ENCODE assay signal across 8 cellular contexts in the genomic region with DNA sequence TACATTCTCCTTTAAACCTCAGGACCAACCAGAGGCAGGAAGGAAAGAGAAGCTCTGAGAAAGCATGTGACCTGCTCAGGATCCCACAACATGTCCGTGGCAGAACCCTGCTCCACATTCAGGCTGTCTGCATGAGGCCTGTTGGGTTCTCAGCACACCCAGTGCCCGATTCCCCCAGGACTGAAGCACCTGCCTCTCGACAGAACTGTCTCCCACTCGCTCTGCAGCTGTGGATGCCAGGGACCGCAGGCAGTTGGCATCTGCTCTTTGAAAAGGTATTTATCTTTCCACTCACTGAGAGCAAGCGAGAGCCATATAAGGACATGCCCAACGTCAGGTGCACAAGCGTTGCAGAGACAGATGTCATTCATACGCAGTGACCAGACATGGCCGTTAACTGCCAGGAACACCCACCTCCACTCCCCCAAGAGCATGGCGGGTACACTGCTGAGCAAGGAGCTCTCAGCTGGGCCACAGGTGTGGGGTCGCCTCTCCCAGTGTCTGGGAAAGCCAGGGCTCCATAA. TPM values are rescaled to one million over a fixed set of nuclear protein-coding genes. Genes with fewer than 3 reads are reported as not detected.
DNase-seq lines count a peak whose midpoint lies in the region; ATAC-seq and TF ChIP-seq lines count a peak whose summit lies in the region.

No MANE protein-coding gene starts in this region.

- H4K8ac ChIP-seq in trophoblast cell (ENCODE audit: low read depth, low read length) = no peak overlapping the region

- no peak overlapping the region for H2AK5ac ChIP-seq in trophoblast cell (ENCODE audit: low read length)

- H3K9ac ChIP-seq in adipocyte (ENCODE audit: low read length) (peak overlapping the region; percentile 46), trophoblast cell (ENCODE audit: low read length) (no peak overlapping the region)

- peak overlapping the region; percentile 16 for H4K91ac ChIP-seq in trophoblast cell (ENCODE audit: low read depth, low read length)

- no peaks in the 10 kb centered on the region for H3K9me3 ChIP-seq in adipocyte (ENCODE audit: control insufficient read depth, low read length)
- H3K9me3 ChIP-seq in trophoblast cell (ENCODE audit: insufficient read depth, low read depth, low read length) = no peaks in the 10 kb centered on the region

- peak overlapping the region; percentile 9 for H2BK120ac ChIP-seq in trophoblast cell (ENCODE audit: insufficient read depth, low read length, poor library complexity)

- H2BK12ac ChIP-seq in trophoblast cell (ENCODE audit: low read length) = no peak overlapping the region

- H2BK5ac ChIP-seq in trophoblast cell (ENCODE audit: low read depth, low read length, poor library complexity) = no peak overlapping the region

- peaks cover 1% of the 10 kb centered on the region for H3K79me2 ChIP-seq in trophoblast cell (ENCODE audit: control insufficient read depth, insufficient read depth, low read length, poor library complexity)

- H3K4ac ChIP-seq in trophoblast cell (ENCODE audit: low read depth, low read length) = no peak overlapping the region

- no peak for TF ChIP-seq CTCF in GM20000 (IDR thresholded peaks at IDR 0.05; ENCODE audit: extremely low read depth, missing control alignments)

- no peak overlapping the region for H3K4me2 ChIP-seq in trophoblast cell (ENCODE audit: low read length)

- no peak overlapping the region for H4K12ac ChIP-seq in trophoblast cell (ENCODE audit: low read depth, low read length)

- peak overlapping the region; percentile 5 for H3K18ac ChIP-seq in trophoblast cell (ENCODE audit: low read length)

- no peak overlapping the region for H2AFZ ChIP-seq in trophoblast cell (ENCODE audit: insufficient read depth, low read length, poor library complexity)

- no peak for ATAC-seq in HG03432 (IDR thresholded peaks at IDR 0.05; ENCODE audit: unreplicated experiment)

- peaks cover 12% of the 10 kb centered on the region for H3K79me1 ChIP-seq in trophoblast cell (ENCODE audit: low read length)

- no peaks in the 10 kb centered on the region for H3K27me3 ChIP-seq in adipocyte (replicated peaks; ENCODE audit: control insufficient read depth, insufficient read depth, low read length)
- H3K27me3 ChIP-seq in trophoblast cell (ENCODE audit: insufficient read depth, low read length) = no peaks in the 10 kb centered on the region

- H3K36me3 ChIP-seq in adipocyte (ENCODE audit: control insufficient read depth, insufficient read depth, low read length, severe bottlenecking) (peaks cover 1% of the 10 kb centered on the region), trophoblast cell (ENCODE audit: control insufficient read depth in 1 of 2, insufficient read depth in 2 of 2, low read length in 2 of 2) (no peaks in the 10 kb centered on the region)

- no peak overlapping the region for H3K23ac ChIP-seq in trophoblast cell (ENCODE audit: low read length)

- H3K4me1 ChIP-seq in adipocyte (ENCODE audit: control insufficient read depth, insufficient read depth, low read length) (peaks cover 30% of the 10 kb centered on the region), trophoblast cell (ENCODE audit: control insufficient read depth in 1 of 2, insufficient read depth in 2 of 2, low read length in 2 of 2) (peaks cover 19 to 29% of the 10 kb centered on the region in 2 experiments)

- H3K4me3 ChIP-seq in Jurkat, Clone E6-1 (ENCODE audit: low read length) = peak overlapping the region; percentile 5
- H3K4me3 ChIP-seq in adipocyte (ENCODE audit: low read length) (no peak overlapping the region), trophoblast cell (ENCODE audit: low read depth, low read length) (no peak overlapping the region)

- no peak overlapping the region for H3K27ac ChIP-seq in trophoblast cell (ENCODE audit: low read depth, low read length)

- DNase-seq in Jurkat, Clone E6-1 (ENCODE audit: low read depth, low spot score) = peak; percentile 98
- DNase-seq in NCI-H774 (lab: John Stamatoyannopoulos, UW) = peak; percentile 98
- no peak for DNase-seq in adipocyte (ENCODE audit: low read depth)
- DNase-seq in trophoblast cell = no peak
- no peak for DNase-seq in pons (ENCODE audit: low spot score)
- DNase-seq in GM20000 (ENCODE audit: low spot score) = no peak
- DNase-seq in occipital lobe (lab: John Stamatoyannopoulos, UW) = no peak

- no peak overlapping the region for H3K14ac ChIP-seq in trophoblast cell (ENCODE audit: low read length)

- no CpG with 5 or more reads among the region's 12 CpGs for WGBS in trophoblast cell (ENCODE audit: extremely low coverage, insufficient coverage, insufficient read length)

RNA-seq across cellular contexts. Expression of a gene that starts 18.9 kb away (rescaled TPM):
- 17.1 TPM for polyA plus RNA-seq in Jurkat, Clone E6-1 (2012; ENCODE audit: insufficient read depth, insufficient read length)
- 4.4 and 4.5 TPM in 2 replicates for polyA plus RNA-seq in trophoblast cell (2013)
- total RNA-seq in occipital lobe = 9.0 TPM

Comparison
In these comparisons a context has a peak if more than half of its experiments do, and no peak if none do; other contexts are left out.
1. DNase-seq: peak in Jurkat, Clone E6-1 (single experiment) and NCI-H774 (single experiment); none in adipocyte (single experiment), trophoblast cell (0 of 2), pons (single experiment), GM20000 (single experiment) and occipital lobe (single experiment).